Comparison of ENCODE assay signal across 26 cellular contexts in the genomic region with DNA sequence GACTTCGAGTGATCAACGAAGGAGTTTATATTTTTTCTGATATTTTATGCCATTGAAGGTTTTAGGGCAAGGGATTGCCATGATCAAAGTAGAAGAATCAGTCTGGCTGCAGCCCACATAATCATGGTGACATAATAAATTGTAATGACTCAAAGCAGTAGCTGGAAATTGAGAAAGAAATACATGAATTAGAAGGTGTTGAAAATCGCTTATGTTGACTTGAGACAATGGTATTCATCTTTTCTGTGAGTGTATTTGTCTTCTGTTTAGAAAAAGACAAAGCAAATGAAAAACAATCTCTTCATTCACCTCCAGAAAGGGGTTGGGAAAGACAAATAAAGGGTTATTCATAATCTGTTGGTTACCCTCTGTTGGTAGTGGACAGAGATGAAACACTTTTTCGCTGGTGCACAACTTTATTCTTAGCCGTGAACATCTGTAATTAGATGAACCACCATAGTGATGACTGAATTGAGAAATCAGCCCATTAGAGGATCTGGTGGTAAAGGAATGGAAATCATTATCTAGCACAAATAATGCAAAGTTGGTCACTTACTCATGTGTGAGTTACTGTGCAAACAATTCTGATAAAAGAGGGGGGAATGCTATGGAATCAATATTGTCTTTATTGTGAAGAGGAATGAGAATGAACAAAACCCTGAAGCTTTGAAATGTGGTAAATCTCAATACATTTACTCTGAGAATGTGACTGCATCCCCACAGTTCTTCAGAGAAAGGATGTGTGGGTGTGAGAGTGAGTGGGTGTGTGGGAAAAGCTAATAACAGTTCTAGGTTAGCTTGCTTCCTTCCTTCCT.
DNase-seq lines count a peak whose midpoint lies in the region; ATAC-seq, FAIRE-seq and TF ChIP-seq lines count a peak whose summit lies in the region.
"Had no signal": no experiment of that assay in that cellular context is flagged by ENCODE, and none has a peak within 500 bp of the region (broad histone marks: within the 10 kb centered on the region; RNA-seq: fewer than 3 reads in every experiment).

No MANE protein-coding gene starts in this region.

- H3K27ac ChIP-seq in mammary epithelial cell (ENCODE audit: insufficient read depth, low read depth, low read length): no peak overlapping the region
- peak overlapping the region; percentile 99 for H3K27ac ChIP-seq in SK-N-MC
- H3K27ac ChIP-seq in foreskin keratinocyte: no peak overlapping the region
- no peak overlapping the region for H3K27ac ChIP-seq in sigmoid colon
- no peak overlapping the region for H3K27ac ChIP-seq in heart left ventricle
- H3K27ac ChIP-seq: A549, KMS-11, upper lobe of right lung had no signal

- H3K9me3 ChIP-seq in mammary epithelial cell (replicated peaks; ENCODE audit: insufficient read depth, low read length) (no peaks in the 10 kb centered on the region), SK-N-MC (ENCODE audit: low read depth, low read length) (peaks cover 7% of the 10 kb centered on the region; the same call in 1 of the 2 replicates), sigmoid colon (no peaks in the 10 kb centered on the region), heart left ventricle (no peaks in the 10 kb centered on the region)
- H3K9me3 ChIP-seq: A549, mucosa of descending colon, upper lobe of right lung had no signal

- BruUV-seq in mammary epithelial cell (replicated peaks; lab: Mats Ljungman, UMichigan): no TSS peak
- BruUV-seq in MCF 10A (replicated peaks; lab: Mats Ljungman, UMichigan): no TSS peak

- no peaks in the 10 kb centered on the region for H3K9me3 Mint-ChIP-seq in MCF 10A (ENCODE audit: unreplicated experiment)
- H3K9me3 Mint-ChIP-seq: activated naive CD4-positive, alpha-beta T cell treated with anti-CD3 and anti-CD28 coated beads, Interleukin-2, amount 10 ng/mL, durations not matched to agents 7 days and 5 days had no signal

- no peak overlapping the region for H2AFZ ChIP-seq in mammary epithelial cell (ENCODE audit: low read depth, low read length)

- intact Hi-C loops in mammary epithelial cell (cut with micrococcal nuclease): no loop called here
- intact Hi-C loops in MCF 10A (cut with micrococcal nuclease): no loop called here
- intact Hi-C loops in sigmoid colon (cut with DNase I): no loop called here
- intact Hi-C loops in heart left ventricle (cut with DNase I): no loop called here

- peak overlapping the region; percentile 41 for H3K4me2 ChIP-seq in mammary epithelial cell (ENCODE audit: insufficient read depth, low read depth, low read length)
- H3K4me2 ChIP-seq: A549, KMS-11 had no signal

- no peak overlapping the region for H3K4me3 Mint-ChIP-seq in MCF 10A (ENCODE audit: unreplicated experiment)
- H3K4me3 Mint-ChIP-seq: activated naive CD4-positive, alpha-beta T cell treated with anti-CD3 and anti-CD28 coated beads, Interleukin-2, amount 10 ng/mL, durations not matched to agents 7 days and 5 days; CD14-positive monocyte; immature natural killer cell; neural crest cell had no signal

- H3K27me3 Mint-ChIP-seq in MCF 10A (ENCODE audit: insufficient read depth, unreplicated experiment): no peaks in the 10 kb centered on the region
- H3K27me3 Mint-ChIP-seq: activated naive CD4-positive, alpha-beta T cell treated with anti-CD3 and anti-CD28 coated beads, Interleukin-2, amount 10 ng/mL, durations not matched to agents 7 days and 5 days; progenitor cell of endocrine pancreas had no signal

- H4K20me1 ChIP-seq in mammary epithelial cell (ENCODE audit: insufficient read depth, low read length): no peaks in the 10 kb centered on the region

- TF ChIP-seq CTCF in mammary epithelial cell (conservative IDR thresholded peaks at IDR 0.05 in 1 of 2, IDR thresholded peaks at IDR 0.05 in 1 of 2; ENCODE audit: extremely low read depth in 1 of 2, insufficient read depth in 1 of 2, low read depth in 1 of 2, low read length in 2 of 2) (no peak), MCF 10A (IDR thresholded peaks at IDR 0.05; ENCODE audit: unreplicated experiment) (no peak), foreskin keratinocyte (conservative IDR thresholded peaks at IDR 0.05) (no peak), sigmoid colon (IDR thresholded peaks at IDR 0.05) (no peak), heart left ventricle (IDR thresholded peaks at IDR 0.05) (no peak)

- peaks cover 30% of the 10 kb centered on the region for H3K4me1 ChIP-seq in mammary epithelial cell (ENCODE audit: insufficient read depth, low read length)
- H3K4me1 ChIP-seq in foreskin keratinocyte: peaks cover 27% of the 10 kb centered on the region
- H3K4me1 ChIP-seq in sigmoid colon: no peaks in the 10 kb centered on the region
- H3K4me1 ChIP-seq in heart left ventricle: no peaks in the 10 kb centered on the region
- H3K4me1 ChIP-seq: A549, upper lobe of right lung had no signal

- CTCF ChIA-PET in mammary epithelial cell (lab: Charles Lee; ENCODE audit: low non-redundant PET): no interaction called here
- CTCF ChIA-PET in MCF 10A (lab: Yijun Ruan, JAX): interaction anchor here (0.6 to 1.3 kb wide), 3 partner anchors 11 to 896 kb away, joined by 3 to 4 read pairs (median 3); no protein-coding TSS in a partner anchor

- H3K9ac ChIP-seq in mammary epithelial cell (ENCODE audit: insufficient read depth, low read length) (no peak overlapping the region), SK-N-MC (ENCODE audit: insufficient read length) (peak overlapping the region; percentile 63)
- H3K9ac ChIP-seq: KMS-11 had no signal

- H3K79me2 ChIP-seq in mammary epithelial cell (ENCODE audit: insufficient read depth, low read length): no peaks in the 10 kb centered on the region

- no peak for FAIRE-seq in urothelium cell line (lab: Jason Lieb, UNC)
- FAIRE-seq: A549, H1 had no signal

- dilution Hi-C loops in mammary epithelial cell (cut with HindIII; ENCODE audit: low sequenced_read_pairs): no loop called here

- H3K4me3 ChIP-seq in mammary epithelial cell (replicated peaks in 1 of 3; ENCODE audit: insufficient read depth in 1 of 3, low read depth in 2 of 3, low read length in 3 of 3) (no peak overlapping the region), SK-N-MC (peak overlapping the region; percentile 52), sigmoid colon (no peak overlapping the region), heart left ventricle (no peak overlapping the region)
- H3K4me3 ChIP-seq: A549, mucosa of descending colon, upper lobe of right lung had no signal

- TF ChIP-seq POLR2A in sigmoid colon (IDR thresholded peaks at IDR 0.05) (no peak), heart left ventricle (IDR thresholded peaks at IDR 0.05) (no peak)

- peak; percentile 59 for ATAC-seq in foreskin keratinocyte
- no peak for ATAC-seq in heart left ventricle
- ATAC-seq: A549; activated CD4-positive, CD25-positive, alpha-beta regulatory T cell treated with anti-CD3 and anti-CD28 coated beads, Interleukin-2, amount 50 U/mL, for 24 hours; mucosa of descending colon; SK-N-SH treated with all-trans-retinoic acid at 6 μM for 48 hours; upper lobe of right lung had no signal

- no peaks in the 10 kb centered on the region for H3K27me3 ChIP-seq in mammary epithelial cell (ENCODE audit: insufficient read depth, low read length)
- H3K27me3 ChIP-seq in foreskin keratinocyte: no peaks in the 10 kb centered on the region
- no peaks in the 10 kb centered on the region for H3K27me3 ChIP-seq in sigmoid colon
- no peaks in the 10 kb centered on the region for H3K27me3 ChIP-seq in heart left ventricle
- H3K27me3 ChIP-seq: upper lobe of right lung had no signal

- DNase-seq in mammary epithelial cell (peak; percentile 71), MCF 10A (ENCODE audit: unreplicated experiment) (no peak), SK-N-MC (ENCODE audit: low read depth, low spot score) (peak; percentile 98), foreskin keratinocyte (peak; percentile 59 to 63), sigmoid colon (no peak), urothelium cell line (ENCODE audit: low spot score) (no peak), retina (no peak), heart left ventricle (no peak)
- DNase-seq: activated CD8-positive, alpha-beta memory T cell treated with anti-CD3 and anti-CD28 coated beads for 24 hours; activated naive CD4-positive, alpha-beta T cell treated with anti-CD3 and anti-CD28 coated beads, Interleukin-2, amount 10 ng/mL, durations not matched to agents 7 days and 5 days; activated T-cell treated with anti-CD3 and anti-CD28 coated beads, Interleukin-2, amount 50 U/mL, for 48 hours; aorta; effector memory CD4-positive, alpha-beta T cell; immature natural killer cell; mucosa of descending colon; NCI-H2029; NCI-H345; upper lobe of right lung had no signal

- TF ChIP-seq EP300 in sigmoid colon (IDR thresholded peaks at IDR 0.05): no peak

- H3K4me1 Mint-ChIP-seq in MCF 10A (ENCODE audit: insufficient read depth, unreplicated experiment): peaks cover 19% of the 10 kb centered on the region
- H3K4me1 Mint-ChIP-seq: activated naive CD4-positive, alpha-beta T cell treated with anti-CD3 and anti-CD28 coated beads, Interleukin-2, amount 10 ng/mL, durations not matched to agents 7 days and 5 days; CD14-positive monocyte; immature natural killer cell had no signal

- 42% methylated on average over 5 of the region's 5 CpGs for WGBS in mammary epithelial cell (ENCODE audit: low coverage, missing lambda C conversion rate)
- 85 to 91% methylated on average over 5 of the region's 5 CpGs for WGBS in sigmoid colon, 2 donors
- 89 to 93% (median 91%) methylated on average over 5 of the region's 5 CpGs for WGBS in heart left ventricle, 4 donors

- H3K27ac Mint-ChIP-seq in MCF 10A (ENCODE audit: low read depth, unreplicated experiment): no peak overlapping the region
- H3K27ac Mint-ChIP-seq: activated naive CD4-positive, alpha-beta T cell treated with anti-CD3 and anti-CD28 coated beads, Interleukin-2, amount 10 ng/mL, durations not matched to agents 7 days and 5 days; CD14-positive monocyte; immature natural killer cell; progenitor cell of endocrine pancreas had no signal

- in situ Hi-C loops in mammary epithelial cell (cut with MboI; ENCODE audit: low sequenced_read_pairs in 2 of 2): no loop called here

- POLR2A ChIA-PET in MCF 10A (lab: Yijun Ruan, JAX): no interaction called here

- H3K36me3 Mint-ChIP-seq in MCF 10A (ENCODE audit: insufficient read depth, unreplicated experiment): no peaks in the 10 kb centered on the region
- H3K36me3 Mint-ChIP-seq: activated naive CD4-positive, alpha-beta T cell treated with anti-CD3 and anti-CD28 coated beads, Interleukin-2, amount 10 ng/mL, durations not matched to agents 7 days and 5 days; CD14-positive monocyte; immature natural killer cell had no signal

- no peaks in the 10 kb centered on the region for H3K36me3 ChIP-seq in mammary epithelial cell (ENCODE audit: insufficient read depth, low read length)
- peaks cover 22% of the 10 kb centered on the region for H3K36me3 ChIP-seq in SK-N-MC (ENCODE audit: insufficient read depth, low read length)
- H3K36me3 ChIP-seq in sigmoid colon: no peaks in the 10 kb centered on the region
- H3K36me3 ChIP-seq in heart left ventricle: no peaks in the 10 kb centered on the region
- H3K36me3 ChIP-seq: upper lobe of right lung had no signal

Comparison
In these comparisons a context has a peak if more than half of its experiments do, and no peak if none do; other contexts are left out.
1. DNase-seq: peak in mammary epithelial cell (single experiment), SK-N-MC (single experiment) and foreskin keratinocyte (2 of 2); none in MCF 10A (single experiment), sigmoid colon (single experiment), urothelium cell line (single experiment), retina (single experiment) and heart left ventricle (0 of 5).